In the genomic region with DNA sequence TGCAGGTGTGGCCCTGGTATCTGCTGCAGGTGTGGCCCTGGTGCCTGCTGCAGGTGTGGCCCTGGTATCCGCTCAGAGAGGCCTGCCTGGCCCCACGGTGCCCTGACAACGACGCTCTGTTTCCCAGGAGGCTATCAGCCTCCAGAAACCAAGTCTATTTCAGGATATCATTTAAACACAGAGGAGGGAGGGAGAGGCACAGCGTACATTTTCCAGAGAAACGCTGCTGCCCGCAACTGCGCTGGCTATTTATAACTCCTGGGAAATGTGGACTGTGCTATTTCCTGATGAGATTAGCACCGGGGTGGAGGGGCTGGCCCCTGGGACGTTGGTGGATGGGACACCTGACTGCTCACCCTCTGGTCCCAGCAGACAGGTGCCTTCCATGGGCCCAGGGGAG, we compare ENCODE assay signal across 12 cellular contexts. TPM values are rescaled to one million over a fixed set of nuclear protein-coding genes. Genes with fewer than 3 reads are reported as not detected.
DNase-seq lines count a peak whose midpoint lies in the region; ATAC-seq, FAIRE-seq and TF ChIP-seq lines count a peak whose summit lies in the region.
"Had no signal": no experiment of that assay in that cellular context is flagged by ENCODE, and none has a peak within 500 bp of the region (broad histone marks: within the 10 kb centered on the region; RNA-seq: fewer than 3 reads in every experiment).

No MANE protein-coding gene starts in this region.

- H3K4me3 Mint-ChIP-seq in H9 (no peak overlapping the region), chondrocyte (ENCODE audit: unreplicated experiment) (no peak overlapping the region)
- H3K4me3 Mint-ChIP-seq: activated CD4-positive, alpha-beta memory T cell treated with anti-CD3 and anti-CD28 coated beads, Interleukin-2, amount 10 ng/mL, durations not matched to agents 7 days and 5 days had no signal

- peak overlapping the region; percentile 62 to 78 (median 69); a peak in 5 of 7 replicates for H3K27ac Mint-ChIP-seq in H9
- peak overlapping the region; percentile 80 for H3K27ac Mint-ChIP-seq in chondrocyte (ENCODE audit: unreplicated experiment)
- H3K27ac Mint-ChIP-seq: activated CD4-positive, alpha-beta memory T cell treated with anti-CD3 and anti-CD28 coated beads, Interleukin-2, amount 10 ng/mL, durations not matched to agents 7 days and 5 days had no signal

- H2BK20ac ChIP-seq in H9 (ENCODE audit: low read depth, low read length, poor library complexity, severe bottlenecking), result no peak overlapping the region

- H3K27ac ChIP-seq in H9 (ENCODE audit: insufficient read length, low read depth, low read length), result no peak overlapping the region
- H3K27ac ChIP-seq in psoas muscle, result peak overlapping the region; percentile 30
- no peak overlapping the region for H3K27ac ChIP-seq in tibial nerve
- H3K27ac ChIP-seq: neutrophil had no signal

- no peak overlapping the region for H2BK12ac ChIP-seq in H9 (ENCODE audit: insufficient read length, low read depth, low read length)

- no peak overlapping the region for H4K8ac ChIP-seq in H9 (replicated peaks; ENCODE audit: insufficient read length, low read depth, low read length)

- H4K5ac ChIP-seq in H9 (ENCODE audit: insufficient read length, low read depth, low read length), result no peak overlapping the region

- H3K79me1 ChIP-seq in H9 (ENCODE audit: insufficient read depth, low read depth, low read length, poor library complexity, severe bottlenecking), result no peaks in the 10 kb centered on the region

- no peaks in the 10 kb centered on the region for H3K36me3 ChIP-seq in psoas muscle (ENCODE audit: insufficient read depth in 1 of 2, low read depth in 1 of 2)
- peaks cover 0 to 25% (median 0%) of the 10 kb centered on the region in 3 donors for H3K36me3 ChIP-seq in tibial nerve

- H3K4me2 ChIP-seq in H9 (ENCODE audit: insufficient read depth, insufficient read length, low read length), result no peak overlapping the region

- FAIRE-seq in islet of Langerhans (lab: Jason Lieb, UNC) (peak; percentile 13), GM12892 (lab: Jason Lieb, UNC) (no peak)
- FAIRE-seq: bronchial epithelial cell had no signal

- H3K9me3 Mint-ChIP-seq in H9 (no peaks in the 10 kb centered on the region), chondrocyte (ENCODE audit: low read depth) (no peaks in the 10 kb centered on the region)
- H3K9me3 Mint-ChIP-seq: activated CD4-positive, alpha-beta memory T cell treated with anti-CD3 and anti-CD28 coated beads, Interleukin-2, amount 10 ng/mL, durations not matched to agents 7 days and 5 days had no signal

- intact Hi-C loops in psoas muscle (cut with DNase I), result no loop called here

- no peak overlapping the region for H3K56ac ChIP-seq in H9 (ENCODE audit: insufficient read length, low read depth, low read length)

- in situ Hi-C loops in GM13976 (cut with MboI; ENCODE audit: low sequenced_read_pairs, unreplicated experiment), result no loop called here

- no peaks in the 10 kb centered on the region for H3K23me2 ChIP-seq in H9 (ENCODE audit: insufficient read length, low read depth, low read length, poor library complexity, severe bottlenecking)

- no peak overlapping the region for H3K4ac ChIP-seq in H9 (ENCODE audit: low read depth, low read length)

- H4K91ac ChIP-seq in H9 (ENCODE audit: insufficient read length, low read depth, low read length), result no peak overlapping the region

- H2BK120ac ChIP-seq in H9 (ENCODE audit: low read depth, low read length, poor library complexity, severe bottlenecking), result no peak overlapping the region

- H3K4me1 ChIP-seq in H9 (ENCODE audit: insufficient read depth, low read length) (no peaks in the 10 kb centered on the region), psoas muscle (peaks cover 12% of the 10 kb centered on the region), tibial nerve (peaks cover 0 to 6% (median 0%) of the 10 kb centered on the region in 4 donors)

- H3K23ac ChIP-seq in H9 (ENCODE audit: insufficient read length, low read depth, low read length), result no peak overlapping the region

- no peak for TF ChIP-seq EP300 in tibial nerve (IDR thresholded peaks at IDR 0.05)

- TF ChIP-seq CTCF in H9 (conservative IDR thresholded peaks at IDR 0.05) (no peak), chondrocyte (IDR thresholded peaks at IDR 0.05) (no peak), psoas muscle (IDR thresholded peaks at IDR 0.05) (no peak), tibial nerve (IDR thresholded peaks at IDR 0.05) (no peak), GM13976 (IDR thresholded peaks at IDR 0.05; ENCODE audit: borderline replicate concordance, control extremely low read depth, extremely low read depth, insufficient read depth, missing control alignments) (no peak)

- no peak overlapping the region for H2BK5ac ChIP-seq in H9 (ENCODE audit: insufficient read length, low read length)

- 0 out of 2 replicates have a peak, but pooled peaks cover 2% of the 10 kb centered on the region for H3K27me3 Mint-ChIP-seq in H9 (ENCODE audit: low read depth)
- H3K27me3 Mint-ChIP-seq in chondrocyte (ENCODE audit: low read depth), result no peaks in the 10 kb centered on the region
- H3K27me3 Mint-ChIP-seq: activated CD4-positive, alpha-beta memory T cell treated with anti-CD3 and anti-CD28 coated beads, Interleukin-2, amount 10 ng/mL, durations not matched to agents 7 days and 5 days had no signal

- H3K27me3 ChIP-seq in H9 (ENCODE audit: insufficient read depth, low read length) (no peaks in the 10 kb centered on the region), psoas muscle (ENCODE audit: insufficient read depth in 3 of 3, low read length in 2 of 3) (peaks cover 0 to 4% (median 0%) of the 10 kb centered on the region in 3 donors), tibial nerve (no peaks in the 10 kb centered on the region)
- H3K27me3 ChIP-seq: neutrophil had no signal

- DNase-seq in H9, result no peak
- no peak for DNase-seq in chondrocyte (ENCODE audit: low spot score)
- DNase-seq in psoas muscle, result peak in 1 of 2 donors; percentile 51
- no peak for DNase-seq in tibial nerve (ENCODE audit: low spot score in 2 of 2)
- DNase-seq in DMS153 treated with DMSO at 0.1 percent for 48 hours (lab: John Stamatoyannopoulos, UW; ENCODE audit: unreplicated experiment), result no peak
- DNase-seq in GM13976 (ENCODE audit: low spot score), result no peak
- DNase-seq in GM12892 (ENCODE audit: insufficient read length), result no peak
- DNase-seq: activated CD4-positive, alpha-beta memory T cell treated with anti-CD3 and anti-CD28 coated beads, Interleukin-2, amount 10 ng/mL, durations not matched to agents 7 days and 5 days; activated effector memory CD4-positive, alpha-beta T cell treated with Interleukin-2 at 50 U/mL for 16 hours had no signal

- no peak overlapping the region for H2AFZ ChIP-seq in H9 (ENCODE audit: low read length)

- H4K20me1 ChIP-seq in H9 (ENCODE audit: control insufficient read depth, insufficient read depth, insufficient read length), result no peaks in the 10 kb centered on the region

- H2AK5ac ChIP-seq in H9 (ENCODE audit: insufficient read length, low read length), result no peak overlapping the region

- no peaks in the 10 kb centered on the region for H3K9me3 ChIP-seq in H9 (ENCODE audit: control insufficient read depth, low read depth, low read length)
- H3K9me3 ChIP-seq in psoas muscle, result no peaks in the 10 kb centered on the region
- H3K9me3 ChIP-seq in tibial nerve, result no peaks in the 10 kb centered on the region
- H3K9me3 ChIP-seq: neutrophil had no signal

- H3K36me3 Mint-ChIP-seq in H9 (ENCODE audit: insufficient read depth in 1 of 3, low read depth in 3 of 3) (no peaks in the 10 kb centered on the region), chondrocyte (ENCODE audit: low read depth) (peaks cover 6% of the 10 kb centered on the region)

- H3K4me1 Mint-ChIP-seq in H9 (no peaks in the 10 kb centered on the region), chondrocyte (ENCODE audit: low read depth) (peaks cover 9% of the 10 kb centered on the region)
- H3K4me1 Mint-ChIP-seq: activated CD4-positive, alpha-beta memory T cell treated with anti-CD3 and anti-CD28 coated beads, Interleukin-2, amount 10 ng/mL, durations not matched to agents 7 days and 5 days had no signal

- ATAC-seq in psoas muscle, result peak; percentile 27 to 53 (median 44)

- H2BK15ac ChIP-seq in H9 (ENCODE audit: low read depth, low read length), result no peak overlapping the region

- no peak overlapping the region for H3K18ac ChIP-seq in H9 (ENCODE audit: insufficient read length, low read depth, low read length)

- H3K79me2 ChIP-seq in H9 (ENCODE audit: insufficient read depth, low read length), result no peaks in the 10 kb centered on the region

- WGBS in H9 (ENCODE audit: extremely low coverage, insufficient read length, low lambda C conversion rate), result no CpG with 5 or more reads among the region's 10 CpGs
- WGBS in psoas muscle, 3 donors, result 32 to 46% (median 34%) methylated on average over 10 of the region's 10 CpGs
- WGBS in tibial nerve, 2 donors, result 68 to 69% methylated on average over 9 to 10 of the region's 10 CpGs

- TF ChIP-seq POLR2A in tibial nerve (IDR thresholded peaks at IDR 0.05), result no peak
- no peak for TF ChIP-seq POLR2A in GM12892 (IDR thresholded peaks at IDR 0.05; ENCODE audit: low read depth, low read length)

- H3T11ph ChIP-seq in H9 (ENCODE audit: low read length), result no peak overlapping the region

- no peak overlapping the region for H3K9ac ChIP-seq in H9 (ENCODE audit: extremely low read depth, insufficient read length, low read length)

- no peak overlapping the region for H3K4me3 ChIP-seq in psoas muscle
- H3K4me3 ChIP-seq in tibial nerve, result no peak overlapping the region

- H3K14ac ChIP-seq in H9 (ENCODE audit: insufficient read depth, low read length), result no peak overlapping the region; the same call in 1 of the 2 replicates

RNA-seq across cellular contexts. Expression of a gene that starts 22.5 kb away (rescaled TPM):
- total RNA-seq in H9 (2021) (23.0 and 23.7 TPM in 2 replicates), chondrocyte (10.0 to 13.1 TPM (median 10.3 TPM) in 3 replicates), psoas muscle (10 to 100 TPM in 3 of 4 donors, 1 to 10 TPM in 1; 8.0 to 18.0 (median 12.4) TPM), tibial nerve (10 to 100 TPM; 11.1 to 18.4 (median 14.7) TPM)
- polyA plus RNA-seq in psoas muscle, result 10 to 100 TPM; 14.9 to 27.2 (median 21.6) TPM
- 7.4 TPM for polyA plus RNA-seq in GM12892 (2012; ENCODE audit: missing spikeins)

RNA-seq across cellular contexts. Expression of a gene that starts 39.9 kb away (rescaled TPM):
- total RNA-seq in H9 (2021), result 91.7 and 93.6 TPM in 2 replicates
- 85.2 to 93.6 TPM (median 86.4 TPM) in 3 replicates for total RNA-seq in chondrocyte
- 10 to 100 TPM; 72.8 to 79.4 (median 74.1) TPM for total RNA-seq in psoas muscle
- 10 to 100 TPM; 33.4 to 92.5 (median 52.2) TPM for polyA plus RNA-seq in psoas muscle
- total RNA-seq in tibial nerve, result 10 to 100 TPM in 3 of 4 donors, 1 to 10 TPM in 1; 6.6 to 28.4 (median 14.7) TPM
- 2.0 TPM for polyA plus RNA-seq in GM12892 (2012; ENCODE audit: missing spikeins)
